In genomic region chr9:127370147-127370579, GRCh38 we compare ENCODE assay signal across 21 cellular contexts. TPM values are rescaled to one million over a fixed set of nuclear protein-coding genes. Genes with fewer than 3 reads are reported as not detected.
A peak's percentile ranks its signal among the peaks of the same experiment; 100 is the strongest.
DNase-seq lines count a peak whose midpoint lies in the region; ATAC-seq and TF ChIP-seq lines count a peak whose summit lies in the region.
"Had no signal": no experiment of that assay in that cellular context is flagged by ENCODE, and none has a peak within 500 bp of the region (broad histone marks: within the 10 kb centered on the region; RNA-seq: fewer than 3 reads in every experiment).

No MANE protein-coding gene starts in this region.

- H3K9me3 Mint-ChIP-seq in stimulated activated effector memory CD8-positive, alpha-beta T cell treated with anti-CD3 and anti-CD28 coated beads, Interleukin-12 subunit alpha, Interleukin-12 subunit beta, amount 100 ng/mL, for 72 hours, result no peaks in the 10 kb centered on the region
- H3K9me3 Mint-ChIP-seq: CD4-positive, alpha-beta T cell had no signal

- no peaks in the 10 kb centered on the region for H3K27me3 ChIP-seq in heart left ventricle
- H3K27me3 ChIP-seq: BLaER1 had no signal

- peak; percentile 28 for DNase-seq in activated CD8-positive, alpha-beta memory T cell treated with anti-CD3 and anti-CD28 coated beads for 24 hours
- no peak for DNase-seq in activated CD8-positive, alpha-beta memory T cell treated with anti-CD3 and anti-CD28 coated beads, Interleukin-2, amount 50 U/mL, for 4 hours
- peak; percentile 68 for DNase-seq in cerebellar cortex (ENCODE audit: low spot score)
- no peak for DNase-seq in heart left ventricle
- DNase-seq in stimulated activated effector memory CD8-positive, alpha-beta T cell treated with anti-CD3 and anti-CD28 coated beads, Interleukin-12 subunit alpha, Interleukin-12 subunit beta, amount 100 ng/mL, for 72 hours (ENCODE audit: low spot score in 2 of 2), result no peak
- DNase-seq in substantia nigra (lab: John Stamatoyannopoulos, UW), result no peak
- DNase-seq in NCI-H2196 (lab: John Stamatoyannopoulos, UW; ENCODE audit: unreplicated experiment), result no peak
- DNase-seq: ACHN; CD4-positive, alpha-beta T cell; COR-L47; DMS 273 treated with DMSO at 0.1 percent for 48 hours; DMS79 treated with DMSO at 0.1 percent for 48 hours; IMR-90; NCI-H1105 treated with DMSO at 0.1 percent for 48 hours; NCI-H2029 treated with DMSO at 0.1 percent for 48 hours; NCI-H524 treated with DMSO at 0.1 percent for 48 hours; NCI-H82 had no signal

- no peaks in the 10 kb centered on the region for H3K36me3 Mint-ChIP-seq in stimulated activated effector memory CD8-positive, alpha-beta T cell treated with anti-CD3 and anti-CD28 coated beads, Interleukin-12 subunit alpha, Interleukin-12 subunit beta, amount 100 ng/mL, for 72 hours

- no peak overlapping the region for H3K4me3 ChIP-seq in heart left ventricle
- H3K4me3 ChIP-seq: BLaER1 had no signal

- intact Hi-C loops in heart left ventricle (cut with DNase I), result no loop called here

- H3K27ac ChIP-seq in heart left ventricle (peak overlapping the region in 2 of 12 donors; percentile 23 to 34), substantia nigra (ENCODE audit: low read depth, low read length, poor library complexity, severe bottlenecking) (no peak overlapping the region)
- H3K27ac ChIP-seq: 22Rv1, BLaER1, KMS-11 had no signal

- ATAC-seq in heart left ventricle, result peak in 3 of 4 donors; percentile 29 to 47 (median 31)
- no peak for ATAC-seq in stimulated activated effector memory CD8-positive, alpha-beta T cell treated with anti-CD3 and anti-CD28 coated beads, Interleukin-12 subunit alpha, Interleukin-12 subunit beta, amount 100 ng/mL, for 72 hours
- ATAC-seq in HG02840 (IDR thresholded peaks at IDR 0.05; ENCODE audit: low FRiP score, unreplicated experiment), result no peak

- no peaks in the 10 kb centered on the region for H3K9me3 ChIP-seq in heart left ventricle
- H3K9me3 ChIP-seq: BLaER1 had no signal

- no peaks in the 10 kb centered on the region for H3K4me1 Mint-ChIP-seq in stimulated activated effector memory CD8-positive, alpha-beta T cell treated with anti-CD3 and anti-CD28 coated beads, Interleukin-12 subunit alpha, Interleukin-12 subunit beta, amount 100 ng/mL, for 72 hours

- TF ChIP-seq CTCF in heart left ventricle (IDR thresholded peaks at IDR 0.05), result no peak

- H3K4me3 Mint-ChIP-seq in stimulated activated effector memory CD8-positive, alpha-beta T cell treated with anti-CD3 and anti-CD28 coated beads, Interleukin-12 subunit alpha, Interleukin-12 subunit beta, amount 100 ng/mL, for 72 hours, result no peak overlapping the region
- H3K4me3 Mint-ChIP-seq: CD4-positive, alpha-beta T cell had no signal

- 26 to 42% (median 28%) methylated on average over 7 of the region's 7 CpGs for WGBS in heart left ventricle, 4 donors

- peak overlapping the region; percentile 45 for H3K27ac Mint-ChIP-seq in stimulated activated effector memory CD8-positive, alpha-beta T cell treated with anti-CD3 and anti-CD28 coated beads, Interleukin-12 subunit alpha, Interleukin-12 subunit beta, amount 100 ng/mL, for 72 hours
- H3K27ac Mint-ChIP-seq: CD4-positive, alpha-beta T cell had no signal

- H3K36me3 ChIP-seq in heart left ventricle, result peaks cover 0 to 24% (median 6%) of the 10 kb centered on the region in 9 donors

- H3K4me1 ChIP-seq in heart left ventricle, result peaks cover 0 to 24% (median 4%) of the 10 kb centered on the region in 12 donors
- H3K4me1 ChIP-seq: BLaER1 had no signal

- no peak for TF ChIP-seq POLR2A in heart left ventricle (IDR thresholded peaks at IDR 0.05)

RNA-seq across cellular contexts. Expression of gene SLC2A8, which starts 26.8 kb away (rescaled TPM):
- total RNA-seq in heart left ventricle, result 10 to 100 TPM; 12.1 to 25.0 (median 14.9) TPM
- polyA plus RNA-seq in heart left ventricle, result 10 to 100 TPM; 15.6 to 22.1 TPM

RNA-seq across cellular contexts. Expression of gene ZNF79, which starts 54.0 kb away (rescaled TPM):
- 1 to 10 TPM; 4.6 to 7.4 (median 5.8) TPM for total RNA-seq in heart left ventricle
- polyA plus RNA-seq in heart left ventricle, result 1 to 10 TPM; 3.1 to 3.6 TPM

Comparison
In these comparisons a context has a peak if more than half of its experiments do, and no peak if none do; other contexts are left out.
1. DNase-seq: peak in activated CD8-positive, alpha-beta memory T cell treated with anti-CD3 and anti-CD28 coated beads for 24 hours (single experiment) and cerebellar cortex (single experiment); none in activated CD8-positive, alpha-beta memory T cell treated with anti-CD3 and anti-CD28 coated beads, Interleukin-2, amount 50 U/mL, for 4 hours (single experiment), heart left ventricle (0 of 5), stimulated activated effector memory CD8-positive, alpha-beta T cell treated with anti-CD3 and anti-CD28 coated beads, Interleukin-12 subunit alpha, Interleukin-12 subunit beta, amount 100 ng/mL, for 72 hours (0 of 2), substantia nigra (0 of 49) and NCI-H2196 (single experiment).
2. ATAC-seq: peak in heart left ventricle (3 of 4); none in stimulated activated effector memory CD8-positive, alpha-beta T cell treated with anti-CD3 and anti-CD28 coated beads, Interleukin-12 subunit alpha, Interleukin-12 subunit beta, amount 100 ng/mL, for 72 hours (single experiment) and HG02840 (single experiment).